Comparison of ENCODE assay signal across 11 cellular contexts in genomic region chr7:72965186-72965975, GRCh38. TPM values are rescaled to one million over a fixed set of nuclear protein-coding genes. Genes with fewer than 3 reads are reported as not detected.
A peak's percentile ranks its signal among the peaks of the same experiment; 100 is the strongest.
DNase-seq lines count a peak whose midpoint lies in the region; ATAC-seq and TF ChIP-seq lines count a peak whose summit lies in the region.
"Not testable (repeated sequence)": the region's sequence is repeated elsewhere in the genome, so short reads cannot be mapped to it uniquely, and the experiment has no call there.
"Had no signal": no experiment of that assay in that cellular context is flagged by ENCODE, and none has a peak within 500 bp of the region (broad histone marks: within the 10 kb centered on the region; RNA-seq: fewer than 3 reads in every experiment).

No MANE protein-coding gene starts in this region.

- POLR2A ChIA-PET in IMR-90 (lab: Charles Lee; ENCODE audit: unreplicated experiment): not testable (repeated sequence)

- not testable (repeated sequence) for H3K27ac ChIP-seq in IMR-90 (ENCODE audit: insufficient read depth, low read length)

- dilution Hi-C loops in IMR-90 (cut with HindIII; ENCODE audit: low sequenced_read_pairs, unreplicated experiment): not testable (repeated sequence)

- not testable (repeated sequence) for H3K14ac ChIP-seq in IMR-90 (replicated peaks; ENCODE audit: low read depth, low read length)

- not testable (repeated sequence) for H4K5ac ChIP-seq in IMR-90 (ENCODE audit: low read depth, low read length)

- H4K8ac ChIP-seq in IMR-90 (ENCODE audit: low read depth in 2 of 2, low read length in 2 of 2): not testable (repeated sequence)

- H3K4me3 ChIP-seq in IMR-90 (ENCODE audit: insufficient read depth, low read depth, low read length): not testable (repeated sequence)

- not testable (repeated sequence) for H3K9me3 ChIP-seq in IMR-90 (ENCODE audit: control insufficient read depth, insufficient read depth, low read length)

- WGBS in IMR-90 (ENCODE audit: extremely low coverage in 2 of 2, insufficient read length in 1 of 2), 2 experiments: no CpG with 5 or more reads among the region's 31 CpGs

- BruUV-seq in IMR-90 (replicated peaks; lab: Mats Ljungman, UMichigan): not testable (repeated sequence)

- not testable (repeated sequence) for H3K4ac ChIP-seq in IMR-90 (ENCODE audit: low read depth, low read length)

- H4K20me1 ChIP-seq in IMR-90 (ENCODE audit: insufficient read depth, low read length): not testable (repeated sequence)

- not testable (repeated sequence) for H3K23ac ChIP-seq in IMR-90 (ENCODE audit: low read depth, low read length)

- H2BK20ac ChIP-seq in IMR-90 (ENCODE audit: low read depth, low read length): not testable (repeated sequence)

- not testable (repeated sequence) for H3K9me3 Mint-ChIP-seq in activated T-cell treated with anti-CD3 and anti-CD28 coated beads, Interleukin-2, amount 50 U/mL, for 72 hours; natural killer cell treated with Interleukin-12 subunit alpha and Interleukin-12 subunit beta and Interleukin-15 and Interleukin-18, amount 100 ng/mL, for 72 hours

- H3K9me1 ChIP-seq in IMR-90 (ENCODE audit: insufficient read depth, low read length): not testable (repeated sequence)

- TF ChIP-seq CTCF in IMR-90 (conservative IDR thresholded peaks at IDR 0.05; ENCODE audit: low read depth, low read length): not testable (repeated sequence)

- not testable (repeated sequence) for H2AK5ac ChIP-seq in IMR-90 (ENCODE audit: low read depth, low read length)

- not testable (repeated sequence) for H3K4me3 Mint-ChIP-seq in activated T-cell treated with anti-CD3 and anti-CD28 coated beads, Interleukin-2, amount 50 U/mL, for 72 hours; natural killer cell treated with Interleukin-12 subunit alpha and Interleukin-12 subunit beta and Interleukin-15 and Interleukin-18, amount 100 ng/mL, for 72 hours

- not testable (repeated sequence) for DNase-seq in IMR-90; activated T-cell treated with anti-CD3 and anti-CD28 coated beads, Interleukin-2, amount 50 U/mL, for 72 hours; left cardiac atrium; natural killer cell treated with Interleukin-12 subunit alpha and Interleukin-12 subunit beta and Interleukin-15 and Interleukin-18, amount 100 ng/mL, for 72 hours (ENCODE audit: low spot score)

- H3K27ac Mint-ChIP-seq in activated T-cell treated with anti-CD3 and anti-CD28 coated beads, Interleukin-2, amount 50 U/mL, for 72 hours; natural killer cell treated with Interleukin-12 subunit alpha and Interleukin-12 subunit beta and Interleukin-15 and Interleukin-18, amount 100 ng/mL, for 72 hours: not testable (repeated sequence)

- not testable (repeated sequence) for H3K9ac ChIP-seq in IMR-90 (ENCODE audit: low read depth, low read length)

- H3K79me1 ChIP-seq in IMR-90 (ENCODE audit: low read depth in 1 of 2, low read length in 2 of 2): not testable (repeated sequence)

- TF ChIP-seq POLR2A in IMR-90 (IDR thresholded peaks at IDR 0.05; ENCODE audit: low read depth, low read length): not testable (repeated sequence)

- not testable (repeated sequence) for H3K27me3 ChIP-seq in IMR-90 (ENCODE audit: control insufficient read depth, insufficient read depth, low read length)

- H2BK120ac ChIP-seq in IMR-90 (ENCODE audit: low read depth, low read length): not testable (repeated sequence)

- H3K27me3 Mint-ChIP-seq in activated T-cell treated with anti-CD3 and anti-CD28 coated beads, Interleukin-2, amount 50 U/mL, for 72 hours (ENCODE audit: low read depth); natural killer cell treated with Interleukin-12 subunit alpha and Interleukin-12 subunit beta and Interleukin-15 and Interleukin-18, amount 100 ng/mL, for 72 hours: not testable (repeated sequence)

- in situ Hi-C loops in IMR-90 (cut with MboI; ENCODE audit: low sequenced_read_pairs): not testable (repeated sequence)

- not testable (repeated sequence) for H3K4me1 ChIP-seq in IMR-90 (ENCODE audit: control insufficient read depth, insufficient read depth, low read length)

- not testable (repeated sequence) for H3K56ac ChIP-seq in IMR-90 (ENCODE audit: extremely low read depth, insufficient read depth, low read length)

- H2AFZ ChIP-seq in IMR-90 (replicated peaks; ENCODE audit: low read length, poor library complexity): not testable (repeated sequence)

- intact Hi-C loops in IMR-90 (cut with micrococcal nuclease); left cardiac atrium (cut with DNase I): not testable (repeated sequence)

- H4K91ac ChIP-seq in IMR-90 (ENCODE audit: insufficient read depth, low read depth, low read length): not testable (repeated sequence)

- H3K36me3 ChIP-seq in IMR-90 (ENCODE audit: control insufficient read depth, insufficient read depth, low read length): not testable (repeated sequence)

- not testable (repeated sequence) for H3K4me1 Mint-ChIP-seq in activated T-cell treated with anti-CD3 and anti-CD28 coated beads, Interleukin-2, amount 50 U/mL, for 72 hours (ENCODE audit: low read depth); natural killer cell treated with Interleukin-12 subunit alpha and Interleukin-12 subunit beta and Interleukin-15 and Interleukin-18, amount 100 ng/mL, for 72 hours (ENCODE audit: low read depth in 2 of 2)

- H2BK5ac ChIP-seq in IMR-90 (ENCODE audit: low read depth, low read length, poor library complexity, severe bottlenecking): not testable (repeated sequence)

- H2BK15ac ChIP-seq in IMR-90 (ENCODE audit: low read depth, low read length): not testable (repeated sequence)

- CTCF ChIA-PET in IMR-90 (lab: Yijun Ruan, JAX): not testable (repeated sequence)

- TF ChIP-seq RAD21 in IMR-90 (IDR thresholded peaks at IDR 0.05; ENCODE audit: low read length): not testable (repeated sequence)

- H2AK9ac ChIP-seq in IMR-90 (replicated peaks; ENCODE audit: low read depth, low read length, poor library complexity): not testable (repeated sequence)

- H3K36me3 Mint-ChIP-seq in activated T-cell treated with anti-CD3 and anti-CD28 coated beads, Interleukin-2, amount 50 U/mL, for 72 hours (ENCODE audit: insufficient read depth in 2 of 2); natural killer cell treated with Interleukin-12 subunit alpha and Interleukin-12 subunit beta and Interleukin-15 and Interleukin-18, amount 100 ng/mL, for 72 hours: not testable (repeated sequence)

- H3K18ac ChIP-seq in IMR-90 (ENCODE audit: low read depth, low read length): not testable (repeated sequence)

- not testable (repeated sequence) for H3K4me2 ChIP-seq in IMR-90 (ENCODE audit: low read depth, low read length)

- ATAC-seq in GM18867 (IDR thresholded peaks at IDR 0.05; ENCODE audit: unreplicated experiment) (peak; percentile 62), GM21447 (IDR thresholded peaks at IDR 0.05; ENCODE audit: unreplicated experiment) (peak; percentile 74), HG02798 (IDR thresholded peaks at IDR 0.05; ENCODE audit: poor library complexity, unreplicated experiment) (peak; percentile 50), IMR-90 (ENCODE audit: low read depth) (peak; percentile 32), left cardiac atrium (peak; percentile 28 to 38)
- ATAC-seq in activated T-cell treated with anti-CD3 and anti-CD28 coated beads, Interleukin-2, amount 50 U/mL, for 72 hours (replicated peaks in 1 of 2): peak; percentile 56 to 63
- peak; percentile 71 to 75 for ATAC-seq in natural killer cell treated with Interleukin-12 subunit alpha and Interleukin-12 subunit beta and Interleukin-15 and Interleukin-18, amount 100 ng/mL, for 72 hours

RNA-seq across cellular contexts. Expression of gene TRIM74, which starts 3.9 kb away (rescaled TPM):
- not detected in 2 replicates for total RNA-seq in IMR-90 (2012; rRNA removed)
- 0.11 and 0.17 TPM in 2 replicates for polyA plus RNA-seq in IMR-90 (2012; rRNA removed)
- polyA plus RNA-seq in IMR-90 (2012; cell fraction: cytosol; rRNA removed): 0.03 and 0.04 TPM in 2 replicates
- polyA plus RNA-seq in IMR-90 (2012; cell fraction: nucleus; rRNA removed; ENCODE audit: low replicate concordance): 0.52 and 0.57 TPM in 2 replicates
- total RNA-seq in activated T-cell treated with anti-CD3 and anti-CD28 coated beads, Interleukin-2, amount 50 U/mL, for 72 hours: 1 to 10 TPM; 1.8 TPM
- under 1 TPM in 1 of 2 donors, not detected in 1; 0.41 TPM for total RNA-seq in left cardiac atrium
- total RNA-seq in natural killer cell treated with Interleukin-12 subunit alpha and Interleukin-12 subunit beta and Interleukin-15 and Interleukin-18, amount 100 ng/mL, for 72 hours: under 1 TPM in 1 of 2 donors, not detected in 1; 0.78 TPM
- total RNA-seq: ascending aorta, fibroblast of villous mesenchyme, right atrium auricular region, suprapubic skin had no signal

RNA-seq across cellular contexts. Expression of gene POM121, which starts 40.5 kb away (rescaled TPM):
- 1.8 and 2.2 TPM in 2 replicates for total RNA-seq in IMR-90 (2012; rRNA removed)
- polyA plus RNA-seq in IMR-90 (2012; rRNA removed): 14.4 and 15.5 TPM in 2 replicates
- polyA plus RNA-seq in IMR-90 (2012; cell fraction: cytosol; rRNA removed): 10.4 and 11.0 TPM in 2 replicates
- polyA plus RNA-seq in IMR-90 (2012; cell fraction: nucleus; rRNA removed; ENCODE audit: low replicate concordance): 34.5 and 38.7 TPM in 2 replicates
- 10 to 100 TPM; 63.4 to 68.0 TPM for total RNA-seq in activated T-cell treated with anti-CD3 and anti-CD28 coated beads, Interleukin-2, amount 50 U/mL, for 72 hours
- total RNA-seq in left cardiac atrium: 10 to 100 TPM; 21.5 to 30.7 TPM
- total RNA-seq in natural killer cell treated with Interleukin-12 subunit alpha and Interleukin-12 subunit beta and Interleukin-15 and Interleukin-18, amount 100 ng/mL, for 72 hours: 100 to 1,000 TPM in 1 of 2 donors, 10 to 100 TPM in 1; 67.4 to 114 TPM
